ENCODE assay signal across 15 cellular contexts in the genomic region with DNA sequence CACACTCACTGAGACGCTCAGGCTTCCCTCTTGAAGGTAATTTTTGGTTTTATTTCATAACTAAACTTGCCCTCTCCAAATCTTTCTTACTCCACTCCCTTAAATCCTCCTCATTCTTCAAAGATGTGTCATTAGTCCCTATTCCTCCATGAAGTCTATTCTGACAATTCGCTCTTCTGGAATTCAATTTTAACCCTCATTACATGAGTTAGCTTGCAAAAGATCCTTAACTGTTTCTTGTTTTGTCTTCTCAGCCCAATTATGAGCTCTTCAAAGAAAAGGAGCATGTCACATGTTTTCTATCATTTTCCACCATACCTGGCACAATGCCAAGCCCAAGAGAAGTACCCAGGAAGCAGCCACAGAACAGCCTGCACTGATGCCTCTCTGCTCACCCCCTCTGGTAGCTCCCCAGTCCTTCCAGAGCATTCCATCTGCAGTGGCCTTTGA. TPM values are rescaled to one million over a fixed set of nuclear protein-coding genes. Genes with fewer than 3 reads are reported as not detected.
DNase-seq lines count a peak whose midpoint lies in the region; ATAC-seq, FAIRE-seq and TF ChIP-seq lines count a peak whose summit lies in the region.
"Had no signal": no experiment of that assay in that cellular context is flagged by ENCODE, and none has a peak within 500 bp of the region (broad histone marks: within the 10 kb centered on the region; RNA-seq: fewer than 3 reads in every experiment).

No MANE protein-coding gene starts in this region.

- peaks cover 45% of the 10 kb centered on the region for H3K27me3 Mint-ChIP-seq in Caco-2 (ENCODE audit: insufficient read depth, unreplicated experiment)

- H3K27me3 ChIP-seq in HepG2 (ENCODE audit: control insufficient read depth in 1 of 2, insufficient read depth in 2 of 2, low read length in 2 of 2) (peaks cover 4 to 58% of the 10 kb centered on the region in 2 experiments; a peak in 4 of 5 replicates), right lobe of liver (no peaks in the 10 kb centered on the region), Caco-2 (replicated peaks; ENCODE audit: control insufficient read depth, insufficient read depth, low read length) (0 out of 2 replicates have a peak, but pooled peaks cover 1% of the 10 kb centered on the region)
- H3K27me3 ChIP-seq: heart left ventricle had no signal

- no peaks in the 10 kb centered on the region for H3K4me1 Mint-ChIP-seq in Caco-2 (ENCODE audit: low read depth, unreplicated experiment)
- H3K4me1 Mint-ChIP-seq: activated naive CD4-positive, alpha-beta T cell treated with anti-CD3 and anti-CD28 coated beads, Interleukin-2, amount 10 ng/mL, durations not matched to agents 7 days and 5 days had no signal

- H3K79me2 ChIP-seq in HepG2 (ENCODE audit: insufficient read depth, low read length) = no peaks in the 10 kb centered on the region
- H3K79me2 ChIP-seq: parathyroid adenoma had no signal

- H3K9me3 ChIP-seq in HepG2 (ENCODE audit: low read length) (no peaks in the 10 kb centered on the region), right lobe of liver (no peaks in the 10 kb centered on the region), Caco-2 (no peaks in the 10 kb centered on the region)
- H3K9me3 ChIP-seq: heart left ventricle had no signal

- no peak overlapping the region for H3K4me3 ChIP-seq in HepG2 (replicated peaks in 1 of 3; ENCODE audit: insufficient read depth in 1 of 3, low read depth in 2 of 3, low read length in 3 of 3)
- no peak overlapping the region for H3K4me3 ChIP-seq in right lobe of liver
- no peak overlapping the region for H3K4me3 ChIP-seq in Caco-2 (ENCODE audit: low read depth, low read length)
- H3K4me3 ChIP-seq: heart left ventricle had no signal

- H3K36me3 Mint-ChIP-seq in Caco-2 (ENCODE audit: insufficient read depth, unreplicated experiment) = no peaks in the 10 kb centered on the region
- H3K36me3 Mint-ChIP-seq: activated CD4-positive, alpha-beta memory T cell treated with anti-CD3 and anti-CD28 coated beads for 36 hours; activated naive CD4-positive, alpha-beta T cell treated with anti-CD3 and anti-CD28 coated beads, Interleukin-2, amount 10 ng/mL, durations not matched to agents 7 days and 5 days; IgD-negative memory B cell had no signal

- H3K9ac ChIP-seq in HepG2 (ENCODE audit: insufficient read depth, low read depth, low read length) = no peak overlapping the region
- H3K9ac ChIP-seq: parathyroid adenoma had no signal

- no peak overlapping the region for H3K4me2 ChIP-seq in HepG2 (ENCODE audit: low read depth, low read length)

- no peaks in the 10 kb centered on the region for H4K20me1 ChIP-seq in HepG2 (ENCODE audit: insufficient read depth, low read length)

- intact Hi-C loops in HepG2 (cut with micrococcal nuclease; ENCODE audit: unreplicated experiment) (no loop called here), right lobe of liver (cut with DNase I) (no loop called here), Caco-2 (cut with micrococcal nuclease; ENCODE audit: unreplicated experiment) (no loop called here)

- in situ Hi-C loops in HepG2 (cut with HindIII; ENCODE audit: extremely low pct_ligation_motif_present, low pct_unique_long_range_greater_than_20kb) = no loop called here

- no peak for DNase-seq in HepG2 (ENCODE audit: low spot score)
- no peak for DNase-seq in right lobe of liver
- peak; percentile 64 for DNase-seq in NCI-H2227 (lab: John Stamatoyannopoulos, UW; ENCODE audit: unreplicated experiment)
- no peak for DNase-seq in epithelial cell of prostate (ENCODE audit: low read depth, low spot score)
- DNase-seq in urothelium cell line (ENCODE audit: low spot score) = peak; percentile 57
- no peak for DNase-seq in Caco-2
- DNase-seq: activated CD4-positive, alpha-beta memory T cell treated with anti-CD3 and anti-CD28 coated beads for 36 hours; activated naive CD4-positive, alpha-beta T cell treated with anti-CD3 and anti-CD28 coated beads, Interleukin-2, amount 10 ng/mL, durations not matched to agents 7 days and 5 days; heart left ventricle; NCI-H526 had no signal

- H3K9me3 Mint-ChIP-seq in Caco-2 (ENCODE audit: unreplicated experiment) = no peaks in the 10 kb centered on the region
- H3K9me3 Mint-ChIP-seq: activated CD4-positive, alpha-beta memory T cell treated with anti-CD3 and anti-CD28 coated beads for 36 hours; activated naive CD4-positive, alpha-beta T cell treated with anti-CD3 and anti-CD28 coated beads, Interleukin-2, amount 10 ng/mL, durations not matched to agents 7 days and 5 days; dendritic cell treated with granulocyte-macrophage colony-stimulating factor and Interleukin-4, amounts not matched to agents 40 ng/mL and 50 ng/mL, for 4 days; IgD-negative memory B cell had no signal

- POLR2A ChIA-PET in HepG2 (lab: Yijun Ruan, JAX) (no interaction called here), Caco-2 (lab: Charles Lee) (no interaction called here)

- H3K4me3 Mint-ChIP-seq in Caco-2 (ENCODE audit: unreplicated experiment) = no peak overlapping the region
- H3K4me3 Mint-ChIP-seq: activated CD4-positive, alpha-beta memory T cell treated with anti-CD3 and anti-CD28 coated beads for 36 hours; activated naive CD4-positive, alpha-beta T cell treated with anti-CD3 and anti-CD28 coated beads, Interleukin-2, amount 10 ng/mL, durations not matched to agents 7 days and 5 days; dendritic cell treated with granulocyte-macrophage colony-stimulating factor and Interleukin-4, amounts not matched to agents 40 ng/mL and 50 ng/mL, for 4 days; IgD-negative memory B cell had no signal

- no peak overlapping the region for H3K27ac Mint-ChIP-seq in Caco-2 (ENCODE audit: unreplicated experiment)
- H3K27ac Mint-ChIP-seq: activated CD4-positive, alpha-beta memory T cell treated with anti-CD3 and anti-CD28 coated beads for 36 hours; activated naive CD4-positive, alpha-beta T cell treated with anti-CD3 and anti-CD28 coated beads, Interleukin-2, amount 10 ng/mL, durations not matched to agents 7 days and 5 days; IgD-negative memory B cell had no signal

- no peaks in the 10 kb centered on the region for H3K36me3 ChIP-seq in HepG2 (replicated peaks in 1 of 2; ENCODE audit: control insufficient read depth in 1 of 2, insufficient read depth in 2 of 2, low read length in 2 of 2)
- H3K36me3 ChIP-seq in right lobe of liver = no peaks in the 10 kb centered on the region
- H3K36me3 ChIP-seq in Caco-2 (ENCODE audit: control insufficient read depth, insufficient read depth, low read length) = no peaks in the 10 kb centered on the region
- H3K36me3 ChIP-seq: heart left ventricle had no signal

- H3K4me1 ChIP-seq in HepG2 (ENCODE audit: insufficient read depth, low read length) (no peaks in the 10 kb centered on the region), right lobe of liver (no peaks in the 10 kb centered on the region), Caco-2 (no peaks in the 10 kb centered on the region)

- 19% methylated on average over 2 of the region's 2 CpGs for WGBS in HepG2 (ENCODE audit: low lambda C conversion rate)
- WGBS in right lobe of liver (ENCODE audit: insufficient coverage, low coverage, low lambda C conversion rate, missing lambda C conversion rate) = 91% methylated on average over 2 of the region's 2 CpGs

- no peak for TF ChIP-seq EP300 in HepG2 (IDR thresholded peaks at IDR 0.05; ENCODE audit: low read depth in 2 of 2, low read length in 2 of 2)
- TF ChIP-seq EP300 in HepG2 (CRISPR knock-in tag; IDR thresholded peaks at IDR 0.05; ENCODE audit: borderline replicate concordance) = no peak

- no peak for FAIRE-seq in HepG2 (lab: Jason Lieb, UNC)
- FAIRE-seq in urothelium cell line (lab: Jason Lieb, UNC) = no peak

- H3K27ac ChIP-seq in HepG2 (ENCODE audit: extremely low read length, insufficient read depth, low read length) = no peak overlapping the region
- no peak overlapping the region for H3K27ac ChIP-seq in right lobe of liver
- peak overlapping the region; percentile 13 for H3K27ac ChIP-seq in epithelial cell of prostate
- H3K27ac ChIP-seq: heart left ventricle, parathyroid adenoma had no signal

- no peak for ATAC-seq in HepG2
- ATAC-seq in right lobe of liver = no peak
- ATAC-seq in GM18519 (IDR thresholded peaks at IDR 0.05; ENCODE audit: low FRiP score, unreplicated experiment) = no peak
- no peak for ATAC-seq in HG02981 (IDR thresholded peaks at IDR 0.05; ENCODE audit: unreplicated experiment)

- no peak overlapping the region for H2AFZ ChIP-seq in HepG2 (ENCODE audit: low read length)
- H2AFZ ChIP-seq: parathyroid adenoma had no signal

- TF ChIP-seq POLR2A in HepG2 (IDR thresholded peaks at IDR 0.05; ENCODE audit: insufficient read depth in 1 of 2, low read depth in 2 of 2, low read length in 2 of 2) (no peak), right lobe of liver (IDR thresholded peaks at IDR 0.05) (no peak)

- no TSS peak for BruUV-seq in HepG2 (replicated peaks; lab: Mats Ljungman, UMichigan)
- no TSS peak for BruUV-seq in Caco-2 (replicated peaks; lab: Mats Ljungman, UMichigan)

- TF ChIP-seq CTCF in HepG2 (CRISPR knock-in tag; IDR thresholded peaks at IDR 0.05) (no peak), right lobe of liver (IDR thresholded peaks at IDR 0.05) (no peak), Caco-2 (IDR thresholded peaks at IDR 0.05; ENCODE audit: insufficient read depth in 1 of 2, low read depth in 1 of 2, low read length in 1 of 2, severe bottlenecking in 1 of 2, unreplicated experiment in 1 of 2) (no peak)

- TF ChIP-seq RAD21 in HepG2 (CRISPR knock-in tag; IDR thresholded peaks at IDR 0.05) = no peak

- CTCF ChIA-PET in HepG2 (lab: Yijun Ruan, JAX; ENCODE audit: low intra/inter-chr PET ratio, low total read pairs) (no interaction called here), Caco-2 (lab: Charles Lee) (interaction anchor here (1.4 kb wide), 1 partner anchor 13 kb away, joined by 5 read pairs; the partner anchor contains the start of gene GALNT18)

RNA-seq across cellular contexts. Expression of gene GALNT18, which starts 13.0 kb away (rescaled TPM):
- total RNA-seq in HepG2 (2016; rRNA removed; fragmentation: Illumina TruSeq; extraction: Trizol) (0.10 TPM in 1 of 2 replicates, not detected in the other), right lobe of liver (10 to 100 TPM in 3 of 6 experiments, 1 to 10 TPM in 3; 3.7 to 11.4 (median 7.8) TPM), Caco-2 (2022) (0.43 and 0.97 TPM in 2 replicates)
- total RNA-seq in HepG2 (2016; cell fraction: cytosol; rRNA removed; fragmentation: Illumina TruSeq; extraction: Trizol; ENCODE audit: low read depth) = not detected in 2 replicates
- 0.04 and 0.09 TPM in 2 replicates for total RNA-seq in HepG2 (2016; cell fraction: insoluble cytoplasmic fraction; rRNA removed; fragmentation: Illumina TruSeq; extraction: Trizol)
- total RNA-seq in HepG2 (2016; cell fraction: membrane; rRNA removed; fragmentation: Illumina TruSeq; extraction: Trizol) = not detected in 2 replicates
- not detected in 2 replicates for total RNA-seq in HepG2 (2016; cell fraction: nucleus; rRNA removed; fragmentation: Illumina TruSeq; extraction: Trizol)
- polyA plus RNA-seq in HepG2 (2011; rRNA removed) = 0.11 and 0.35 TPM in 2 replicates
- polyA plus RNA-seq in HepG2 (2011; cell fraction: cytosol; rRNA removed) = 0.14 and 0.15 TPM in 2 replicates
- 0.14 and 0.24 TPM in 2 replicates for polyA plus RNA-seq in HepG2 (2011; cell fraction: nucleus; rRNA removed)
- 0.08 TPM in 1 of 2 replicates, not detected in the other for polyA plus RNA-seq in HepG2 (2012)
- not detected in 2 replicates for polyA plus RNA-seq in HepG2 (2016; cell fraction: cytosol; fragmentation: Illumina TruSeq; extraction: Trizol; ENCODE audit: low read depth)
- polyA plus RNA-seq in HepG2 (2016; cell fraction: insoluble cytoplasmic fraction; fragmentation: Illumina TruSeq; extraction: Trizol; ENCODE audit: low read depth) = 0.09 TPM in 2 replicates
- not detected in 2 replicates for polyA plus RNA-seq in HepG2 (2016; cell fraction: membrane; fragmentation: Illumina TruSeq; extraction: Trizol; ENCODE audit: low read depth)
- polyA plus RNA-seq in HepG2 (2016; cell fraction: nucleus; fragmentation: Illumina TruSeq; extraction: Trizol; ENCODE audit: insufficient read depth, low read depth) = not detected in 2 replicates
- 0.22 and 0.26 TPM in 2 replicates for polyA minus RNA-seq in HepG2 (2011; rRNA and poly(A)+ RNA removed; ENCODE audit: low replicate concordance)
- not detected in 2 replicates for polyA minus RNA-seq in HepG2 (2011; cell fraction: cytosol; rRNA and poly(A)+ RNA removed)
- polyA minus RNA-seq in HepG2 (2011; cell fraction: nucleus; rRNA and poly(A)+ RNA removed) = 0.26 and 0.50 TPM in 2 replicates
- polyA plus RNA-seq: IgD-negative memory B cell had no signal

Comparison
In these comparisons a context has a peak if more than half of its experiments do, and no peak if none do; other contexts are left out.
1. DNase-seq: peak in NCI-H2227 (single experiment) and urothelium cell line (single experiment); none in HepG2 (single experiment), right lobe of liver (0 of 3), epithelial cell of prostate (single experiment) and Caco-2 (0 of 2).